Comparison of ENCODE assay signal across 14 cellular contexts in genomic region chr1:67830226-67830625, GRCh38. TPM values are rescaled to one million over a fixed set of nuclear protein-coding genes. Genes with fewer than 3 reads are reported as not detected.
DNase-seq lines count a peak whose midpoint lies in the region; ATAC-seq and TF ChIP-seq lines count a peak whose summit lies in the region.
"Had no signal": no experiment of that assay in that cellular context is flagged by ENCODE, and none has a peak within 500 bp of the region (broad histone marks: within the 10 kb centered on the region; RNA-seq: fewer than 3 reads in every experiment).

No MANE protein-coding gene starts in this region.

- peak overlapping the region in 2 of 4 donors; percentile 81 to 96 for H3K4me3 ChIP-seq in Peyer's patch
- no peak overlapping the region for H3K4me3 ChIP-seq in epithelial cell of esophagus (ENCODE audit: low read length)
- no peak overlapping the region for H3K4me3 ChIP-seq in osteoblast (ENCODE audit: insufficient read depth, low read length)
- H3K4me3 ChIP-seq in heart right ventricle: peak overlapping the region in 4 of 10 donors; percentile 68 to 94 (median 84)
- H3K4me3 ChIP-seq: colonic mucosa had no signal

- intact Hi-C loops in heart right ventricle (cut with DNase I): loop anchor here (5.0 to 10.0 kb wide), 7 partner anchors 53 to 295 kb away; partner anchors contain the start of gene GADD45A (in 1 of the 10)

- peak; percentile 47 for DNase-seq in EH (ENCODE audit: low read depth)
- no peak for DNase-seq in Peyer's patch
- DNase-seq in epithelial cell of esophagus (ENCODE audit: low read depth): peak; percentile 51
- no peak for DNase-seq in osteoblast (ENCODE audit: insufficient read length, low spot score, missing footprints)
- DNase-seq in DMS153 (lab: John Stamatoyannopoulos, UW): no peak
- no peak for DNase-seq in heart right ventricle
- DNase-seq: activated B cell treated with CpG ODN at 0.5 μM for 24 hours; AML-193; colonic mucosa; NCI-H2107; stimulated activated CD4-positive, alpha-beta T cell treated with anti-CD3 and anti-CD28 coated beads, Interleukin-2, amount 100 ng/mL, for 48 hours had no signal

- no peak for ATAC-seq in HG03139 (IDR thresholded peaks at IDR 0.05; ENCODE audit: unreplicated experiment)
- ATAC-seq in GM19328 (IDR thresholded peaks at IDR 0.05; ENCODE audit: unreplicated experiment): no peak
- no peak for ATAC-seq in heart right ventricle
- ATAC-seq: stimulated activated memory B cell treated with anti-CD40 and anti-IgM and Interleukin-4, amounts not matched to agents 10 μg/mL and 1 μg/mL and 100 μg/mL, for 72 hours had no signal

- H3K4me1 ChIP-seq in Peyer's patch (peaks cover 0 to 52% (median 2%) of the 10 kb centered on the region in 4 donors), osteoblast (ENCODE audit: insufficient read depth, low read length) (peaks cover 28% of the 10 kb centered on the region), heart right ventricle (peaks cover 0 to 33% (median 18%) of the 10 kb centered on the region in 9 donors)

- peaks cover 30% of the 10 kb centered on the region for H4K20me1 ChIP-seq in osteoblast (ENCODE audit: insufficient read depth, low read length)

- TF ChIP-seq CTCF in Peyer's patch (IDR thresholded peaks at IDR 0.05) (no peak), epithelial cell of esophagus (IDR thresholded peaks at IDR 0.05; ENCODE audit: insufficient read depth, low read depth, low read length, missing control alignments) (no peak), osteoblast (IDR thresholded peaks at IDR 0.05; ENCODE audit: extremely low read depth, low read depth, low read length) (no peak), heart right ventricle (IDR thresholded peaks at IDR 0.05) (no peak)

- no peaks in the 10 kb centered on the region for H3K9me3 ChIP-seq in Peyer's patch
- no peaks in the 10 kb centered on the region for H3K9me3 ChIP-seq in osteoblast (ENCODE audit: low read depth, low read length)
- no peaks in the 10 kb centered on the region for H3K9me3 ChIP-seq in heart right ventricle
- H3K9me3 ChIP-seq: colonic mucosa had no signal

- peak overlapping the region; percentile 92 for H3K4me2 ChIP-seq in osteoblast (ENCODE audit: insufficient read depth, low read length)

- 60 to 62% methylated on average over 5 of the region's 5 CpGs for WGBS in heart right ventricle, 2 donors

- H2AFZ ChIP-seq in osteoblast (ENCODE audit: low read length): no peak overlapping the region

- H3K79me2 ChIP-seq in osteoblast (ENCODE audit: insufficient read depth, low read length): peaks cover 77% of the 10 kb centered on the region

- H3K27ac ChIP-seq in Peyer's patch (peak overlapping the region in 3 of 4 donors; percentile 89 to 98 (median 96)), osteoblast (ENCODE audit: low read depth, low read length) (peak overlapping the region; percentile 90), heart right ventricle (no peak overlapping the region)

- H3K27me3 ChIP-seq in Peyer's patch (no peaks in the 10 kb centered on the region), osteoblast (ENCODE audit: insufficient read depth, low read length) (no peaks in the 10 kb centered on the region), heart right ventricle (peaks cover 0 to 53% (median 0%) of the 10 kb centered on the region in 7 donors)
- H3K27me3 ChIP-seq: colonic mucosa had no signal

- TF ChIP-seq POLR2A in Peyer's patch (IDR thresholded peaks at IDR 0.05): no peak

- H3K36me3 ChIP-seq in Peyer's patch (no peaks in the 10 kb centered on the region), osteoblast (ENCODE audit: insufficient read depth, low read length) (peaks cover 19% of the 10 kb centered on the region), heart right ventricle (peaks cover 0 to 12% (median 0%) of the 10 kb centered on the region in 9 donors)
- H3K36me3 ChIP-seq: colonic mucosa had no signal

RNA-seq across cellular contexts. Expression of gene GNG12, which starts 3.0 kb away (rescaled TPM):
- total RNA-seq in Peyer's patch: 100 to 1,000 TPM in 3 of 4 donors, 10 to 100 TPM in 1; 61.9 to 271 (median 165) TPM
- total RNA-seq in osteoblast: 204 and 219 TPM in 2 replicates
- total RNA-seq in heart right ventricle: 10 to 100 TPM; 32.0 to 49.4 (median 35.8) TPM
- polyA plus RNA-seq in heart right ventricle: 10 to 100 TPM in 1 of 2 donors, 1 to 10 TPM in 1; 8.5 to 23.3 TPM
- total RNA-seq: activated B cell treated with CpG ODN at 0.5 μM for 24 hours had no signal

Comparison
In these comparisons a context has a peak if more than half of its experiments do, and no peak if none do; other contexts are left out.
1. DNase-seq: peak in EH (single experiment) and epithelial cell of esophagus (single experiment); none in Peyer's patch (0 of 3), osteoblast (single experiment), DMS153 (single experiment) and heart right ventricle (0 of 2).
2. H3K27ac ChIP-seq: peak in Peyer's patch (3 of 4) and osteoblast (single experiment); none in heart right ventricle (0 of 10).